ENCODE assay signal across 8 cellular contexts in genomic region chr11:2137202-2138071, GRCh38. TPM values are rescaled to one million over a fixed set of nuclear protein-coding genes. Genes with fewer than 3 reads are reported as not detected.
A peak's percentile ranks its signal among the peaks of the same experiment; 100 is the strongest.
DNase-seq lines count a peak whose midpoint lies in the region; ATAC-seq and TF ChIP-seq lines count a peak whose summit lies in the region.

No MANE protein-coding gene starts in this region.

- ATAC-seq in GM18907 (IDR thresholded peaks at IDR 0.05; ENCODE audit: unreplicated experiment) = no peak
- ATAC-seq in omental fat pad (ENCODE audit: low FRiP score) = no peak
- ATAC-seq in HG02970 (IDR thresholded peaks at IDR 0.05; ENCODE audit: low FRiP score, unreplicated experiment) = no peak

- no peak for TF ChIP-seq CTCF in omental fat pad (IDR thresholded peaks at IDR 0.05)

- DNase-seq in AG20443 (ENCODE audit: low spot score) (peak; percentile 90), M059J (ENCODE audit: low read depth) (peak; percentile 68), dermis blood vessel endothelial cell (peak; percentile 55), mucosa of gallbladder (ENCODE audit: low spot score) (peak; percentile 35), omental fat pad (ENCODE audit: low spot score) (no peak)
- DNase-seq in activated effector memory CD4-positive, alpha-beta T cell treated with Interleukin-2 at 50 U/mL for 16 hours = no peak

RNA-seq across cellular contexts. Expression of gene IGF2, which starts 1.8 kb away (rescaled TPM):
- total RNA-seq in M059J (2014; rRNA removed; shearing (Covaris generic)) = 0.02 and 0.07 TPM in 2 replicates
- total RNA-seq in dermis blood vessel endothelial cell = 3.5 and 11.2 TPM in 2 replicates
- 32.5 TPM for total RNA-seq in mucosa of gallbladder
- 10 to 100 TPM; 44.6 to 69.4 (median 52.3) TPM for total RNA-seq in omental fat pad

RNA-seq across cellular contexts. Expression of gene INS, which starts 23.6 kb away (rescaled TPM):
- total RNA-seq in M059J (2014; rRNA removed; shearing (Covaris generic)) = not detected in 2 replicates
- total RNA-seq in dermis blood vessel endothelial cell = not detected in 2 replicates
- 1.2 TPM for total RNA-seq in mucosa of gallbladder
- not detected for total RNA-seq in omental fat pad

RNA-seq across cellular contexts. Expression of gene TH, which starts 34.2 kb away (rescaled TPM):
- 0.07 TPM in 1 of 2 replicates, not detected in the other for total RNA-seq in M059J (2014; rRNA removed; shearing (Covaris generic))
- total RNA-seq in dermis blood vessel endothelial cell = not detected in 2 replicates
- 2.1 TPM for total RNA-seq in mucosa of gallbladder
- not detected for total RNA-seq in omental fat pad

Comparison
In these comparisons a context has a peak if more than half of its experiments do, and no peak if none do; other contexts are left out.
1. DNase-seq: peak in AG20443 (single experiment), M059J (single experiment), dermis blood vessel endothelial cell (single experiment) and mucosa of gallbladder (single experiment); none in activated effector memory CD4-positive, alpha-beta T cell treated with Interleukin-2 at 50 U/mL for 16 hours (single experiment) and omental fat pad (single experiment).